ENCODE assay signal across 8 cellular contexts in genomic region chr19:10517760-10518443, GRCh38. TPM values are rescaled to one million over a fixed set of nuclear protein-coding genes. Genes with fewer than 3 reads are reported as not detected.
DNase-seq lines count a peak whose midpoint lies in the region; ATAC-seq, FAIRE-seq and TF ChIP-seq lines count a peak whose summit lies in the region.

No MANE protein-coding gene starts in this region.

- TF ChIP-seq CTCF in astrocyte (IDR thresholded peaks at IDR 0.05; ENCODE audit: insufficient read depth, low read depth, low read length), result no peak

- H3K27me3 ChIP-seq in astrocyte (ENCODE audit: insufficient read depth, low read length), result peaks cover 63% of the 10 kb centered on the region

- H3K4me3 ChIP-seq in astrocyte (ENCODE audit: insufficient read depth, low read depth, low read length), result peak overlapping the region; percentile 33

- H3K4me3 Mint-ChIP-seq in astrocyte (ENCODE audit: unreplicated experiment), result peak overlapping the region; percentile 76
- peak overlapping the region; percentile 65 to 75 for H3K4me3 Mint-ChIP-seq in stimulated activated naive CD8-positive, alpha-beta T cell treated with anti-CD3 and anti-CD28 coated beads, Interleukin-15, amount 100 ng/mL, for 72 hours

- H3K4me2 ChIP-seq in astrocyte (ENCODE audit: low read length), result peak overlapping the region; percentile 79

- no peak for FAIRE-seq in astrocyte (lab: Jason Lieb, UNC)

- no peaks in the 10 kb centered on the region for H3K36me3 ChIP-seq in astrocyte (ENCODE audit: insufficient read depth, low read length)

- H3K27ac Mint-ChIP-seq in astrocyte (ENCODE audit: unreplicated experiment), result peak overlapping the region; percentile 18
- no peak overlapping the region for H3K27ac Mint-ChIP-seq in stimulated activated naive CD8-positive, alpha-beta T cell treated with anti-CD3 and anti-CD28 coated beads, Interleukin-15, amount 100 ng/mL, for 72 hours

- peaks cover 4% of the 10 kb centered on the region for H3K4me1 ChIP-seq in astrocyte (ENCODE audit: insufficient read depth, low read length)

- H3K27ac ChIP-seq in astrocyte (ENCODE audit: low read depth, low read length), result no peak overlapping the region

- DNase-seq in NCI-H1417 (lab: John Stamatoyannopoulos, UW) (peak in 2 of 3 experiments; percentile 44 to 54), NCI-H1417 treated with DMSO at 0.1 percent for 48 hours (lab: John Stamatoyannopoulos, UW) (no peak), NCI-H1694 treated with DMSO at 0.1 percent for 48 hours (lab: John Stamatoyannopoulos, UW) (peak; percentile 15), astrocyte (ENCODE audit: low read depth) (no peak), iPS-NIHi7 (ENCODE audit: extremely low spot score) (peak; percentile 76), COLO668 (lab: John Stamatoyannopoulos, UW; ENCODE audit: unreplicated experiment) (no peak)
- DNase-seq in stimulated activated naive CD8-positive, alpha-beta T cell treated with anti-CD3 and anti-CD28 coated beads, Interleukin-15, amount 100 ng/mL, for 72 hours, result no peak

- peak overlapping the region; percentile 64 for H2AFZ ChIP-seq in astrocyte (ENCODE audit: low read depth, low read length)

- H3K36me3 Mint-ChIP-seq in astrocyte (ENCODE audit: low read depth, unreplicated experiment), result peaks cover 4% of the 10 kb centered on the region

- H4K20me1 ChIP-seq in astrocyte (ENCODE audit: insufficient read depth, low read length), result no peaks in the 10 kb centered on the region

- peaks cover 49% of the 10 kb centered on the region for H3K27me3 Mint-ChIP-seq in astrocyte (ENCODE audit: low read depth, unreplicated experiment)
- H3K27me3 Mint-ChIP-seq in stimulated activated naive CD8-positive, alpha-beta T cell treated with anti-CD3 and anti-CD28 coated beads, Interleukin-15, amount 100 ng/mL, for 72 hours, result peaks cover 70% of the 10 kb centered on the region

- ATAC-seq in stimulated activated naive CD8-positive, alpha-beta T cell treated with anti-CD3 and anti-CD28 coated beads, Interleukin-15, amount 100 ng/mL, for 72 hours, result peak; percentile 19
- ATAC-seq in GM18873 (IDR thresholded peaks at IDR 0.05; ENCODE audit: low FRiP score, unreplicated experiment), result no peak

- peaks cover 8% of the 10 kb centered on the region for H3K4me1 Mint-ChIP-seq in astrocyte (ENCODE audit: low read depth, unreplicated experiment)
- peaks cover 48% of the 10 kb centered on the region for H3K4me1 Mint-ChIP-seq in stimulated activated naive CD8-positive, alpha-beta T cell treated with anti-CD3 and anti-CD28 coated beads, Interleukin-15, amount 100 ng/mL, for 72 hours

- no peak overlapping the region for H3K9ac ChIP-seq in astrocyte (ENCODE audit: low read length)

- H3K9me3 Mint-ChIP-seq in astrocyte (ENCODE audit: unreplicated experiment), result peaks cover 3% of the 10 kb centered on the region
- H3K9me3 Mint-ChIP-seq in stimulated activated naive CD8-positive, alpha-beta T cell treated with anti-CD3 and anti-CD28 coated beads, Interleukin-15, amount 100 ng/mL, for 72 hours, result no peaks in the 10 kb centered on the region

- H3K79me2 ChIP-seq in astrocyte (ENCODE audit: insufficient read depth, low read length), result no peaks in the 10 kb centered on the region

- no peaks in the 10 kb centered on the region for H3K9me3 ChIP-seq in astrocyte (ENCODE audit: insufficient read depth, low read depth, low read length)

RNA-seq across cellular contexts. Expression of gene S1PR5, which starts 0.7 kb away (rescaled TPM):
- total RNA-seq in astrocyte, result 1.00 and 1.1 TPM in 2 replicates

RNA-seq across cellular contexts. Expression of gene KEAP1, which starts 14.7 kb away (rescaled TPM):
- total RNA-seq in astrocyte, result 43.6 and 49.4 TPM in 2 replicates

RNA-seq across cellular contexts. Expression of gene ATG4D, which starts 25.8 kb away (rescaled TPM):
- 23.5 and 24.8 TPM in 2 replicates for total RNA-seq in astrocyte

RNA-seq across cellular contexts. Expression of gene KRI1, which starts 47.9 kb away (rescaled TPM):
- total RNA-seq in astrocyte, result 14.1 and 15.9 TPM in 2 replicates

RNA-seq across cellular contexts. Expression of gene CDKN2D, which starts 50.9 kb away (rescaled TPM):
- total RNA-seq in astrocyte, result 5.4 and 6.1 TPM in 2 replicates

Comparison
In these comparisons a context has a peak if more than half of its experiments do, and no peak if none do; other contexts are left out.
1. DNase-seq: peak in NCI-H1417 (2 of 3), NCI-H1694 treated with DMSO at 0.1 percent for 48 hours (single experiment) and iPS-NIHi7 (single experiment); none in NCI-H1417 treated with DMSO at 0.1 percent for 48 hours (single experiment), astrocyte (single experiment), stimulated activated naive CD8-positive, alpha-beta T cell treated with anti-CD3 and anti-CD28 coated beads, Interleukin-15, amount 100 ng/mL, for 72 hours (0 of 2) and COLO668 (single experiment).